ENCODE assay signal across 9 cellular contexts in genomic region chr19:17209126-17210036, GRCh38. TPM values are rescaled to one million over a fixed set of nuclear protein-coding genes. Genes with fewer than 3 reads are reported as not detected.
A peak's percentile ranks its signal among the peaks of the same experiment; 100 is the strongest.
DNase-seq lines count a peak whose midpoint lies in the region; ATAC-seq and TF ChIP-seq lines count a peak whose summit lies in the region.
"Had no signal": no experiment of that assay in that cellular context is flagged by ENCODE, and none has a peak within 500 bp of the region (broad histone marks: within the 10 kb centered on the region; RNA-seq: fewer than 3 reads in every experiment).

No MANE protein-coding gene starts in this region.

- POLR2A ChIA-PET in RWPE1 (lab: Yijun Ruan, JAX; ENCODE audit: low non-redundant PET): no interaction called here

- no peaks in the 10 kb centered on the region for H3K27me3 ChIP-seq in ovary
- H3K27me3 ChIP-seq: adrenal gland had no signal

- H3K27ac ChIP-seq in RWPE1 (peak overlapping the region; percentile 60), ovary (no peak overlapping the region)

- H3K27me3 Mint-ChIP-seq in central memory CD8-positive, alpha-beta T cell: no peaks in the 10 kb centered on the region

- TF ChIP-seq POLR2A in ovary (IDR thresholded peaks at IDR 0.05): no peak

- DNase-seq in 8988T: peak; percentile 91
- DNase-seq in GM10266 (ENCODE audit: extremely low spot score): peak; percentile 88
- DNase-seq in RWPE1 (ENCODE audit: low spot score): peak; percentile 51
- DNase-seq in central memory CD8-positive, alpha-beta T cell (ENCODE audit: low spot score in 2 of 2): no peak
- DNase-seq in stimulated activated CD4-positive, alpha-beta T cell treated with anti-CD3 and anti-CD28 coated beads, Interleukin-12 subunit alpha, Interleukin-12 subunit beta, amount 100 ng/mL, for 4 hours: peak; percentile 25
- no peak for DNase-seq in KG1 (lab: John Stamatoyannopoulos, UW)
- no peak for DNase-seq in superior temporal gyrus (ENCODE audit: extremely low spot score)
- DNase-seq in ovary: no peak

- 74 to 79% (median 78%) methylated on average over 28 of the region's 28 CpGs for WGBS in ovary, 3 donors

- H3K4me3 ChIP-seq in ovary: no peak overlapping the region
- H3K4me3 ChIP-seq: adrenal gland had no signal

- no peak for TF ChIP-seq CTCF in GM10266 (IDR thresholded peaks at IDR 0.05; ENCODE audit: control insufficient read depth, insufficient read depth, low read depth, missing control alignments)
- no peak for TF ChIP-seq CTCF in RWPE1 (conservative IDR thresholded peaks at IDR 0.05; ENCODE audit: low read depth)
- no peak for TF ChIP-seq CTCF in ovary (IDR thresholded peaks at IDR 0.05)

- H3K9me3 Mint-ChIP-seq in central memory CD8-positive, alpha-beta T cell: no peaks in the 10 kb centered on the region

- H3K36me3 Mint-ChIP-seq in central memory CD8-positive, alpha-beta T cell (ENCODE audit: insufficient read depth): peaks cover 44% of the 10 kb centered on the region

- intact Hi-C loops in ovary (cut with DNase I): loop anchor here (5.0 to 10.0 kb wide), 4 partner anchors 58 to 75 kb away; partner anchors contain the start of genes ANKLE1 (in 2 of the 4) and BABAM1 (in 1 of the 4)

- H3K4me1 Mint-ChIP-seq in central memory CD8-positive, alpha-beta T cell: peaks cover 8% of the 10 kb centered on the region

- TF ChIP-seq EP300 in ovary (IDR thresholded peaks at IDR 0.05): no peak

- no peaks in the 10 kb centered on the region for H3K9me3 ChIP-seq in ovary
- H3K9me3 ChIP-seq: adrenal gland had no signal

- H3K27ac Mint-ChIP-seq in central memory CD8-positive, alpha-beta T cell (ENCODE audit: low read depth): peak overlapping the region; percentile 78

- no peaks in the 10 kb centered on the region for H3K4me1 ChIP-seq in ovary (ENCODE audit: insufficient read depth)

- H3K36me3 ChIP-seq in ovary: no peaks in the 10 kb centered on the region

- CTCF ChIA-PET in RWPE1 (lab: Yijun Ruan, JAX): interaction anchor here (0.6 kb wide), 2 partner anchors 29 to 640 kb away, joined by 3 to 5 read pairs; no protein-coding TSS in a partner anchor

- no peak for ATAC-seq in central memory CD8-positive, alpha-beta T cell (replicated peaks; ENCODE audit: extremely low read depth, poor library complexity, severe bottlenecking)

- H3K4me3 Mint-ChIP-seq in central memory CD8-positive, alpha-beta T cell: no peak overlapping the region

RNA-seq across cellular contexts. Expression of gene USE1, which starts 5.8 kb away (rescaled TPM):
- total RNA-seq in ovary: 10 to 100 TPM; 23.8 to 42.1 (median 30.9) TPM
- polyA plus RNA-seq in ovary: 10 to 100 TPM; 15.8 to 50.3 TPM

RNA-seq across cellular contexts. Expression of gene OCEL1, which starts 16.6 kb away (rescaled TPM):
- total RNA-seq in ovary: 10 to 100 TPM in 6 of 7 donors, 1 to 10 TPM in 1; 6.4 to 39.8 (median 20.3) TPM
- polyA plus RNA-seq in ovary: 10 to 100 TPM; 16.7 to 18.6 TPM

RNA-seq across cellular contexts. Expression of gene NR2F6, which starts 36.3 kb away (rescaled TPM):
- 10 to 100 TPM; 21.5 to 46.4 (median 28.4) TPM for total RNA-seq in ovary
- polyA plus RNA-seq in ovary: 10 to 100 TPM in 1 of 2 donors, 1 to 10 TPM in 1; 3.7 to 10.5 TPM

RNA-seq across cellular contexts. Expression of gene USHBP1, which starts 55.2 kb away (rescaled TPM):
- total RNA-seq in ovary: 1 to 10 TPM; 1.5 to 7.0 (median 2.0) TPM
- polyA plus RNA-seq in ovary: 1 to 10 TPM; 1.1 to 8.9 TPM

RNA-seq across cellular contexts. Expression of gene BABAM1, which starts 57.9 kb away (rescaled TPM):
- total RNA-seq in ovary: 10 to 100 TPM; 37.4 to 74.8 (median 57.8) TPM
- polyA plus RNA-seq in ovary: 10 to 100 TPM; 62.6 to 99.1 TPM

Comparison
In these comparisons a context has a peak if more than half of its experiments do, and no peak if none do; other contexts are left out.
1. DNase-seq: peak in 8988T (single experiment), GM10266 (single experiment), RWPE1 (single experiment) and stimulated activated CD4-positive, alpha-beta T cell treated with anti-CD3 and anti-CD28 coated beads, Interleukin-12 subunit alpha, Interleukin-12 subunit beta, amount 100 ng/mL, for 4 hours (single experiment); none in central memory CD8-positive, alpha-beta T cell (0 of 2), KG1 (single experiment), superior temporal gyrus (single experiment) and ovary (0 of 5).